In genomic region chr3:3333571-3333970, GRCh38 we compare ENCODE assay signal across 8 cellular contexts.
"Had no signal": no experiment of that assay in that cellular context is flagged by ENCODE, and none has a peak within 500 bp of the region (broad histone marks: within the 10 kb centered on the region; RNA-seq: fewer than 3 reads in every experiment).

No MANE protein-coding gene starts in this region.

- H3K4me3 ChIP-seq: GM12878 had no signal

- DNase-seq: GDM1, GF-D8 had no signal

- FAIRE-seq: G401.6, GM12878, GM12891, GM12892, GM18507, GM19239 had no signal

- ATAC-seq: GM12878 had no signal
